In the genomic region with DNA sequence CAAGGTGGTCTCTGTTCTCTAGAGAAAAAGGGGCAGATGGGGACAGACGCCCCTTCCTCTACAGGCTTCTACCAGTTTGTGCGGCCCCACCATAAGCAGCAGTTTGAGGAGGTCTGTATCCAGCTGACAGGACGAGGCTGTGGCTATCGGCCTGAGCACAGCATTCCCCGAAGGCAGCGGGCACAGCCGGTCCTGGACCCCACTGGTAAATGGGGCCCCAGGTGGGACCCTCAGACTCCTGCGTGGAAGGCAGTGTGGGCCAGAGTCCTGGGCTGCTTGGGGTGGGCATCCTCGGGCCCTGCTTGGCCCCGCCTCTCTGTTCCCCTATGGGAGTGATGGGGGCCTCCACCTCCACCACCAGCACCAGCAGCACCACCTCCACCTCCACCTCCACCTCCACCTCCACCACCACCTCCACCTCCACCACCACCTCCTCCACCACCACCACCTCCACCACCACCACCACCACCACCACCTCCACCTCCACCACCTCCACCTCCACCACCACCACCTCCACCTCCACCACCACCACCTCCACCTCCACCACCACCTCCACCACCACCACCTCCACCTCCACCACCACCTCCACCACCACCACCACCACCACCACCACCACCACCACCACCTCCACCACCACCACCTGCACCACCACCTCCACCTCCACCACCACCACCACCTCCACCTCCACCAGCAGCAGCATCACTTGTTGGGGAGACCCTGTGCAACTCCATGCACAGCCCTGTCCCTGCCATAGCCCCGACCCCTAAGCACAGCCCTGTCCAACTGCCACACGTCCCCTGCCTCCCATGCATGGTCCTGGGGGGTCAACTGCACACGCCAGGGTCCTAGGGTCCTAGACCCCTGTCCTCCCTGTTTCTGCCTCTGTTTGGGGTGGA, we compare ENCODE assay signal across 1 cellular context.
TF ChIP-seq lines count a peak whose summit lies in the region.

No MANE protein-coding gene starts in this region.

TF ChIP-seq in endothelial cell of umbilical vein, 7 proteins besides CTCF, POLR2A, EP300 and RAD21:
- no peak for TF ChIP-seq MYC (IDR thresholded peaks at IDR 0.05; ENCODE audit: low read depth, low read length)
- TF ChIP-seq, protein P1, sequence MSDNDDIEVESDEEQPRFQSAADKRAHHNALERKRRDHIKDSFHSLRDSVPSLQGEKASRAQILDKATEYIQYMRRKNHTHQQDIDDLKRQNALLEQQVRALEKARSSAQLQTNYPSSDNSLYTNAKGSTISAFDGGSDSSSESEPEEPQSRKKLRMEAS (IDR thresholded peaks at IDR 0.05; ENCODE audit: insufficient read depth, insufficient read length) = no peak
- no peak for TF ChIP-seq EZH2 (IDR thresholded peaks at IDR 0.05; ENCODE audit: borderline replicate concordance, low read depth, low read length, severe bottlenecking)
- TF ChIP-seq JUN (IDR thresholded peaks at IDR 0.05; ENCODE audit: borderline replicate concordance, insufficient read depth, insufficient read length, low read depth) = no peak
- no peak for TF ChIP-seq FOS (IDR thresholded peaks at IDR 0.05; ENCODE audit: borderline replicate concordance, insufficient read depth, low read length)
TF ChIP-seq in endothelial cell of umbilical vein: peak in this region for 0.
